Comparison of ENCODE assay signal across 29 cellular contexts in genomic region chr5:111173476-111173875, GRCh38.
"Had no signal": no experiment of that assay in that cellular context is flagged by ENCODE, and none has a peak within 500 bp of the region (broad histone marks: within the 10 kb centered on the region; RNA-seq: fewer than 3 reads in every experiment).

No MANE protein-coding gene starts in this region.

- H3K9me3 Mint-ChIP-seq: activated naive CD8-positive, alpha-beta T cell treated with anti-CD3 and anti-CD28 coated beads, Interleukin-2, amount 50 U/mL, for 24 hours; activated T-cell treated with anti-CD3 and anti-CD28 coated beads, Interleukin-2, amount 50 U/mL, for 24 hours; T-helper 1 cell treated with Interleukin-12 subunit alpha and Interleukin-12 subunit beta and Interleukin-4 antibody, amounts not matched to agents 30 μg/mL and 1 μg/mL, for 36 hours had no signal

- H3K4me1 ChIP-seq: breast epithelium, SJSA1 had no signal

- H3K36me3 Mint-ChIP-seq: activated CD8-positive, alpha-beta memory T cell treated with anti-CD3 and anti-CD28 coated beads, Interleukin-2, amount 10 ng/mL, durations not matched to agents 7 days and 5 days; activated naive CD4-positive, alpha-beta T cell treated with anti-CD3 and anti-CD28 coated beads, Interleukin-2, amount 50 U/mL, for 72 hours had no signal

- H3K4me3 ChIP-seq: breast epithelium, MG63, SJSA1 had no signal

- H3K4me1 Mint-ChIP-seq: activated CD8-positive, alpha-beta memory T cell treated with anti-CD3 and anti-CD28 coated beads, Interleukin-2, amount 10 ng/mL, durations not matched to agents 7 days and 5 days; activated naive CD8-positive, alpha-beta T cell treated with anti-CD3 and anti-CD28 coated beads, Interleukin-2, amount 50 U/mL, for 24 hours had no signal

- H3K9me3 ChIP-seq: breast epithelium, MG63, SJSA1 had no signal

- H3K27me3 ChIP-seq: breast epithelium had no signal

- H3K27ac Mint-ChIP-seq: activated CD8-positive, alpha-beta memory T cell treated with anti-CD3 and anti-CD28 coated beads, Interleukin-2, amount 10 ng/mL, durations not matched to agents 7 days and 5 days; activated naive CD4-positive, alpha-beta T cell treated with anti-CD3 and anti-CD28 coated beads, Interleukin-2, amount 50 U/mL, for 72 hours; activated naive CD8-positive, alpha-beta T cell treated with anti-CD3 and anti-CD28 coated beads, Interleukin-2, amount 50 U/mL, for 24 hours; activated T-cell treated with anti-CD3 and anti-CD28 coated beads, Interleukin-2, amount 50 U/mL, for 24 hours; T-helper 1 cell treated with Interleukin-12 subunit alpha and Interleukin-12 subunit beta and Interleukin-4 antibody, amounts not matched to agents 30 μg/mL and 1 μg/mL, for 36 hours had no signal

- H3K36me3 ChIP-seq: breast epithelium, MG63, SJSA1 had no signal

- ATAC-seq: activated CD4-positive, CD25-positive, alpha-beta regulatory T cell treated with anti-CD3 and anti-CD28 coated beads, Interleukin-2, amount 50 U/mL, for 24 hours; activated CD8-positive, alpha-beta memory T cell treated with anti-CD3 and anti-CD28 coated beads, Interleukin-2, amount 10 ng/mL, durations not matched to agents 7 days and 5 days; activated naive CD4-positive, alpha-beta T cell treated with anti-CD3 and anti-CD28 coated beads, Interleukin-2, amount 50 U/mL, for 72 hours; activated naive CD8-positive, alpha-beta T cell treated with anti-CD3 and anti-CD28 coated beads, Interleukin-2, amount 50 U/mL, for 24 hours; Panc1; SK-N-SH treated with all-trans-retinoic acid at 6 μM for 48 hours had no signal

- DNase-seq: activated CD4-positive, alpha-beta T cell treated with anti-CD3 and anti-CD28 coated beads for 48 hours; activated CD4-positive, alpha-beta T cell treated with anti-CD3 and anti-CD28 coated beads, Interleukin-2, amount 50 U/mL, for 4 hours; activated CD8-positive, alpha-beta memory T cell treated with anti-CD3 and anti-CD28 coated beads, Interleukin-2, amount 10 ng/mL, durations not matched to agents 7 days and 5 days; activated effector memory CD4-positive, alpha-beta T cell treated with anti-CD3 and anti-CD28 coated beads, Interleukin-2, amount 50 U/mL, for 16 hours; activated naive CD4-positive, alpha-beta T cell treated with Interleukin-2 at 50 U/mL for 16 hours; activated naive CD8-positive, alpha-beta T cell treated with anti-CD3 and anti-CD28 coated beads, Interleukin-2, amount 50 U/mL, for 24 hours; activated T-cell treated with anti-CD3 and anti-CD28 coated beads, Interleukin-2, amount 50 U/mL, for 24 hours; caudate nucleus; MG63; MV-4-11; NCI-H1105; NCI-H1436; NCI-H1694 treated with DMSO at 0.1 percent for 48 hours; NCI-H2029 treated with DMSO at 0.1 percent for 48 hours; NCI-H345; NCI-H510A; NCI-H526 treated with DMSO at 0.1 percent for 48 hours; NCI-H82; NK-92 treated with Interleukin-12 subunit alpha and Interleukin-12 subunit beta, amount 100 ng/mL, for 24 hours; OCI-M1; SHP77; SW 1271 had no signal

- H3K27ac ChIP-seq: breast epithelium, SJSA1 had no signal

- H3K4me3 Mint-ChIP-seq: activated CD8-positive, alpha-beta memory T cell treated with anti-CD3 and anti-CD28 coated beads, Interleukin-2, amount 10 ng/mL, durations not matched to agents 7 days and 5 days; activated naive CD8-positive, alpha-beta T cell treated with anti-CD3 and anti-CD28 coated beads, Interleukin-2, amount 50 U/mL, for 24 hours; activated T-cell treated with anti-CD3 and anti-CD28 coated beads, Interleukin-2, amount 50 U/mL, for 24 hours; T-helper 1 cell treated with Interleukin-12 subunit alpha and Interleukin-12 subunit beta and Interleukin-4 antibody, amounts not matched to agents 30 μg/mL and 1 μg/mL, for 36 hours had no signal

- H3K27me3 Mint-ChIP-seq: activated naive CD8-positive, alpha-beta T cell treated with anti-CD3 and anti-CD28 coated beads, Interleukin-2, amount 50 U/mL, for 24 hours had no signal
